In genomic region chr1:27135920-27136551, GRCh38 we compare ENCODE assay signal across 9 cellular contexts. TPM values are rescaled to one million over a fixed set of nuclear protein-coding genes. Genes with fewer than 3 reads are reported as not detected.
DNase-seq lines count a peak whose midpoint lies in the region; ATAC-seq and TF ChIP-seq lines count a peak whose summit lies in the region.
"Had no signal": no experiment of that assay in that cellular context is flagged by ENCODE, and none has a peak within 500 bp of the region (broad histone marks: within the 10 kb centered on the region; RNA-seq: fewer than 3 reads in every experiment).

No MANE protein-coding gene starts in this region.

- H3K9me3 ChIP-seq in stomach = no peaks in the 10 kb centered on the region
- no peaks in the 10 kb centered on the region for H3K9me3 ChIP-seq in body of pancreas

- WGBS in stomach, 5 donors = 35 to 59% (median 50%) methylated on average over 3 to 5 of the region's 5 CpGs
- 64 to 90% methylated on average over 2 to 5 of the region's 5 CpGs for WGBS in body of pancreas, 2 donors

- H3K36me3 ChIP-seq in stomach (peaks cover 0 to 17% (median 2%) of the 10 kb centered on the region in 4 donors), body of pancreas (replicated peaks in 1 of 2; ENCODE audit: insufficient read depth in 1 of 2, low read depth in 2 of 2) (no peaks in the 10 kb centered on the region)

- intact Hi-C loops in stomach (cut with DNase I; ENCODE audit: low total_unique reads) = no loop called here
- intact Hi-C loops in body of pancreas (cut with DNase I) = no loop called here

- no peak for TF ChIP-seq EP300 in stomach (IDR thresholded peaks at IDR 0.05)

- TF ChIP-seq CTCF in VCaP (conservative IDR thresholded peaks at IDR 0.05) = 0 out of 2 replicates have a peak, but pooled peaks have one; percentile 9
- TF ChIP-seq CTCF in stomach (IDR thresholded peaks at IDR 0.05) = no peak
- TF ChIP-seq CTCF in body of pancreas (IDR thresholded peaks at IDR 0.05) = no peak

- no peak overlapping the region for H3K27ac ChIP-seq in VCaP
- H3K27ac ChIP-seq in stomach = peak overlapping the region; percentile 45 to 92 (median 77)
- peak overlapping the region in 1 of 4 donors; percentile 53 for H3K27ac ChIP-seq in body of pancreas

- DNase-seq in activated CD8-positive, alpha-beta memory T cell treated with anti-CD3 and anti-CD28 coated beads for 24 hours = peak; percentile 70
- DNase-seq in activated CD8-positive, alpha-beta memory T cell treated with anti-CD3 and anti-CD28 coated beads, Interleukin-2, amount 50 U/mL, for 4 hours = no peak
- peak; percentile 25 for DNase-seq in glomerular visceral epithelial cell (ENCODE audit: extremely low spot score)
- DNase-seq in stomach = peak; percentile 58
- DNase-seq in body of pancreas = no peak
- DNase-seq: NCI-H2029 had no signal

- H3K4me1 ChIP-seq in stomach = peaks cover 56 to 88% (median 79%) of the 10 kb centered on the region in 4 donors
- H3K4me1 ChIP-seq in body of pancreas = no peaks in the 10 kb centered on the region

- H3K4me3 ChIP-seq in stomach (no peak overlapping the region), body of pancreas (no peak overlapping the region)

- H3K27me3 ChIP-seq in stomach (no peaks in the 10 kb centered on the region), body of pancreas (no peaks in the 10 kb centered on the region)

- TF ChIP-seq POLR2A in stomach (IDR thresholded peaks at IDR 0.05) (no peak), body of pancreas (IDR thresholded peaks at IDR 0.05) (no peak)

- ATAC-seq in HG03342 (IDR thresholded peaks at IDR 0.05; ENCODE audit: unreplicated experiment) = no peak
- no peak for ATAC-seq in body of pancreas
- no peak for ATAC-seq in GM21360 (IDR thresholded peaks at IDR 0.05; ENCODE audit: unreplicated experiment)

RNA-seq across cellular contexts. Expression of gene SLC9A1, which starts 18.9 kb away (rescaled TPM):
- total RNA-seq in stomach (100 to 1,000 TPM in 1 of 5 donors, 10 to 100 TPM in 4; 25.7 to 132 (median 42.0) TPM), body of pancreas (1 to 10 TPM; 6.9 to 7.8 TPM)
- polyA plus RNA-seq in stomach = 10 to 100 TPM; 16.3 to 27.6 (median 19.2) TPM

Comparison
In these comparisons a context has a peak if more than half of its experiments do, and no peak if none do; other contexts are left out.
1. DNase-seq: peak in activated CD8-positive, alpha-beta memory T cell treated with anti-CD3 and anti-CD28 coated beads for 24 hours (single experiment), glomerular visceral epithelial cell (single experiment) and stomach (single experiment); none in activated CD8-positive, alpha-beta memory T cell treated with anti-CD3 and anti-CD28 coated beads, Interleukin-2, amount 50 U/mL, for 4 hours (single experiment) and body of pancreas (0 of 4).